19 cellular contexts compared by ENCODE assay signal in the genomic region with DNA sequence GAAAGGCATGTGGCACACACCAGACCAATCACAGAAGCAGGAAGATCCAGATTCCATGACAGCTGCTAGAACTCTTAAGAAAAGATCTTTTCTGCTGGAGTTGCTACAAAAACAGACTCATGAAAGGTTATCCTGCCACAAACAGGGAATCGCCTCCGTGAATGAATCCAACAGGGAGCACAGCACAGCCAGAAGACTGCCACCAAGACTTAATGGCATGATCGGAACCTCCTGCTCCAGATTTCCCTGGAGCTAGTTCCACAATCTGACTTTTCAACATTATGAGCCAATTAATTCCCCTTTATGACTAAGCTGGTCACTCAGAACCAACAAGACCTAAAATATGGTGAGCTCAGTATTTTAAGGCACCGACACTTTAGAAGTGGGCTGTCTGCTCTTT.
A peak's percentile ranks its signal among the peaks of the same experiment; 100 is the strongest.
DNase-seq lines count a peak whose midpoint lies in the region; ATAC-seq and TF ChIP-seq lines count a peak whose summit lies in the region.
"Had no signal": no experiment of that assay in that cellular context is flagged by ENCODE, and none has a peak within 500 bp of the region (broad histone marks: within the 10 kb centered on the region; RNA-seq: fewer than 3 reads in every experiment).

No MANE protein-coding gene starts in this region.

- H3K9me3 ChIP-seq in CD8-positive, alpha-beta T cell (ENCODE audit: low read length): no peaks in the 10 kb centered on the region
- no peaks in the 10 kb centered on the region for H3K9me3 ChIP-seq in ascending aorta

- DNase-seq in activated naive CD4-positive, alpha-beta T cell treated with anti-CD3 and anti-CD28 coated beads, Interleukin-2, amount 50 U/mL, for 16 hours: no peak
- DNase-seq in CD8-positive, alpha-beta T cell: no peak
- peak in 1 of 2 donors; percentile 69 for DNase-seq in ascending aorta (ENCODE audit: low spot score in 2 of 2)
- DNase-seq in nephron progenitor cell: no peak
- no peak for DNase-seq in stimulated activated CD4-positive, alpha-beta T cell treated with anti-CD3 and anti-CD28 coated beads, Interleukin-4, amount 100 ng/mL, for 4 hours
- no peak for DNase-seq in UCSD-AML1 (lab: John Stamatoyannopoulos, UW; ENCODE audit: unreplicated experiment)
- DNase-seq: 8988T; CD8-positive, alpha-beta memory T cell; DMS79; H7; NCI-H1417 treated with DMSO at 0.1 percent for 48 hours; NCI-H1930; NCI-H226; NCI-H524; NCI-H82 had no signal

- TF ChIP-seq CTCF in CD8-positive, alpha-beta T cell (IDR thresholded peaks at IDR 0.05): no peak
- TF ChIP-seq CTCF in ascending aorta (IDR thresholded peaks at IDR 0.05) (no peak), nephron progenitor cell (IDR thresholded peaks at IDR 0.05) (no peak)

- CTCF ChIA-PET in CD8-positive, alpha-beta T cell (lab: Charles Lee): interaction anchor here (1.0 to 1.3 kb wide), 4 partner anchors 9 to 160 kb away, joined by 3 to 4 read pairs (median 4); no protein-coding TSS in a partner anchor

- no peaks in the 10 kb centered on the region for H3K27me3 Mint-ChIP-seq in activated naive CD4-positive, alpha-beta T cell treated with anti-CD3 and anti-CD28 coated beads, Interleukin-2, amount 50 U/mL, for 24 hours
- H3K27me3 Mint-ChIP-seq in CD8-positive, alpha-beta T cell (ENCODE audit: low read depth): no peaks in the 10 kb centered on the region
- H3K27me3 Mint-ChIP-seq in nephron progenitor cell (ENCODE audit: low read depth, poor library complexity): no peaks in the 10 kb centered on the region

- H3K4me1 Mint-ChIP-seq in activated naive CD4-positive, alpha-beta T cell treated with anti-CD3 and anti-CD28 coated beads, Interleukin-2, amount 50 U/mL, for 24 hours: peaks cover 92% of the 10 kb centered on the region
- H3K4me1 Mint-ChIP-seq in CD8-positive, alpha-beta T cell (ENCODE audit: low read depth): peaks cover 74% of the 10 kb centered on the region
- peaks cover 39% of the 10 kb centered on the region for H3K4me1 Mint-ChIP-seq in nephron progenitor cell

- peaks cover 39% of the 10 kb centered on the region for H3K4me1 ChIP-seq in CD8-positive, alpha-beta T cell (ENCODE audit: insufficient read depth, low read length)
- peaks cover 5 to 13% of the 10 kb centered on the region in 2 donors for H3K4me1 ChIP-seq in ascending aorta

- H3K27ac Mint-ChIP-seq in activated naive CD4-positive, alpha-beta T cell treated with anti-CD3 and anti-CD28 coated beads, Interleukin-2, amount 50 U/mL, for 24 hours: peak overlapping the region; percentile 86
- H3K27ac Mint-ChIP-seq in CD8-positive, alpha-beta T cell: peak overlapping the region; percentile 70
- peak overlapping the region; percentile 60 for H3K27ac Mint-ChIP-seq in nephron progenitor cell

- H3K36me3 Mint-ChIP-seq in activated naive CD4-positive, alpha-beta T cell treated with anti-CD3 and anti-CD28 coated beads, Interleukin-2, amount 50 U/mL, for 24 hours: peaks cover 20% of the 10 kb centered on the region
- H3K36me3 Mint-ChIP-seq in CD8-positive, alpha-beta T cell: peaks cover 39% of the 10 kb centered on the region
- peaks cover 25% of the 10 kb centered on the region for H3K36me3 Mint-ChIP-seq in nephron progenitor cell (ENCODE audit: low read depth)

- no peaks in the 10 kb centered on the region for H3K36me3 ChIP-seq in CD8-positive, alpha-beta T cell (ENCODE audit: insufficient read depth, low read length)
- H3K36me3 ChIP-seq in ascending aorta: no peaks in the 10 kb centered on the region

- H3K27ac ChIP-seq in CD8-positive, alpha-beta T cell (ENCODE audit: low read depth, low read length): no peak overlapping the region
- H3K27ac ChIP-seq in ascending aorta: peak overlapping the region; percentile 52 to 55
- H3K27ac ChIP-seq: HL-60, KMS-11 had no signal

- no peaks in the 10 kb centered on the region for H3K27me3 ChIP-seq in CD8-positive, alpha-beta T cell (ENCODE audit: insufficient read depth, low read length)
- H3K27me3 ChIP-seq in ascending aorta: no peaks in the 10 kb centered on the region

- POLR2A ChIA-PET in CD8-positive, alpha-beta T cell (lab: Charles Lee): interaction anchor here (1.3 kb wide), 1 partner anchor 23 kb away, joined by 4 read pairs; no protein-coding TSS in a partner anchor

- H3K4me3 Mint-ChIP-seq in activated naive CD4-positive, alpha-beta T cell treated with anti-CD3 and anti-CD28 coated beads, Interleukin-2, amount 50 U/mL, for 24 hours: no peak overlapping the region
- no peak overlapping the region for H3K4me3 Mint-ChIP-seq in CD8-positive, alpha-beta T cell
- H3K4me3 Mint-ChIP-seq in nephron progenitor cell: no peak overlapping the region
- H3K4me3 Mint-ChIP-seq: CD8-positive, alpha-beta memory T cell had no signal

- H3K9me3 Mint-ChIP-seq in activated naive CD4-positive, alpha-beta T cell treated with anti-CD3 and anti-CD28 coated beads, Interleukin-2, amount 50 U/mL, for 24 hours: no peaks in the 10 kb centered on the region
- no peaks in the 10 kb centered on the region for H3K9me3 Mint-ChIP-seq in CD8-positive, alpha-beta T cell
- H3K9me3 Mint-ChIP-seq in nephron progenitor cell: no peaks in the 10 kb centered on the region
- H3K9me3 Mint-ChIP-seq: CD8-positive, alpha-beta memory T cell had no signal

- no peak overlapping the region for H3K4me3 ChIP-seq in CD8-positive, alpha-beta T cell (ENCODE audit: low read depth, low read length)
- H3K4me3 ChIP-seq in ascending aorta: no peak overlapping the region

- intact Hi-C loops in CD8-positive, alpha-beta T cell (cut with DNase I, micrococcal nuclease): no loop called here
- intact Hi-C loops in ascending aorta (cut with DNase I): no loop called here

- ATAC-seq in CD8-positive, alpha-beta T cell: no peak
- no peak for ATAC-seq in HG03354 (IDR thresholded peaks at IDR 0.05; ENCODE audit: poor library complexity, severe bottlenecking, unreplicated experiment)
